In the genomic region with DNA sequence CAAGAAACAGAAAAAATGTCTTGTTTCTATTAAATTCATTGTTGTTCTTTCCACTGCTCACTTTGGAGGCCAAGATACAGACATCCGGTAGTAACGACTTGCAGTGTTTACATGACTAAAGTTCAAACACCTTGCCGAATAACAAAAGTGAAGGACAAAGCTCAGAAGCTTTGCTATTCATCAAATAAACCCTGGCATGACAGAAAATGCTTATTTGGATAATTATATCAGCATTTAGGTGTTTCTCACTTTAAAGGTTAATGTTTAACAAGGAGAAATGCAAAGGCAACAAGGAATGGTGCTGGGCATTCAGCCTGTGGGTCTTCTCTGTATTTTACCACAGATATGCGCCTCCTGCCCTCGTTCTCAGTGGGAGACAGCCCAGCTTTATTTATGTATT, we compare ENCODE assay signal across 1 cellular context.
TF ChIP-seq lines count a peak whose summit lies in the region.

No MANE protein-coding gene starts in this region.

TF ChIP-seq in GM23338, 12 proteins besides CTCF, POLR2A, EP300 and RAD21 (continued from another document):
- TF ChIP-seq, protein P1, sequence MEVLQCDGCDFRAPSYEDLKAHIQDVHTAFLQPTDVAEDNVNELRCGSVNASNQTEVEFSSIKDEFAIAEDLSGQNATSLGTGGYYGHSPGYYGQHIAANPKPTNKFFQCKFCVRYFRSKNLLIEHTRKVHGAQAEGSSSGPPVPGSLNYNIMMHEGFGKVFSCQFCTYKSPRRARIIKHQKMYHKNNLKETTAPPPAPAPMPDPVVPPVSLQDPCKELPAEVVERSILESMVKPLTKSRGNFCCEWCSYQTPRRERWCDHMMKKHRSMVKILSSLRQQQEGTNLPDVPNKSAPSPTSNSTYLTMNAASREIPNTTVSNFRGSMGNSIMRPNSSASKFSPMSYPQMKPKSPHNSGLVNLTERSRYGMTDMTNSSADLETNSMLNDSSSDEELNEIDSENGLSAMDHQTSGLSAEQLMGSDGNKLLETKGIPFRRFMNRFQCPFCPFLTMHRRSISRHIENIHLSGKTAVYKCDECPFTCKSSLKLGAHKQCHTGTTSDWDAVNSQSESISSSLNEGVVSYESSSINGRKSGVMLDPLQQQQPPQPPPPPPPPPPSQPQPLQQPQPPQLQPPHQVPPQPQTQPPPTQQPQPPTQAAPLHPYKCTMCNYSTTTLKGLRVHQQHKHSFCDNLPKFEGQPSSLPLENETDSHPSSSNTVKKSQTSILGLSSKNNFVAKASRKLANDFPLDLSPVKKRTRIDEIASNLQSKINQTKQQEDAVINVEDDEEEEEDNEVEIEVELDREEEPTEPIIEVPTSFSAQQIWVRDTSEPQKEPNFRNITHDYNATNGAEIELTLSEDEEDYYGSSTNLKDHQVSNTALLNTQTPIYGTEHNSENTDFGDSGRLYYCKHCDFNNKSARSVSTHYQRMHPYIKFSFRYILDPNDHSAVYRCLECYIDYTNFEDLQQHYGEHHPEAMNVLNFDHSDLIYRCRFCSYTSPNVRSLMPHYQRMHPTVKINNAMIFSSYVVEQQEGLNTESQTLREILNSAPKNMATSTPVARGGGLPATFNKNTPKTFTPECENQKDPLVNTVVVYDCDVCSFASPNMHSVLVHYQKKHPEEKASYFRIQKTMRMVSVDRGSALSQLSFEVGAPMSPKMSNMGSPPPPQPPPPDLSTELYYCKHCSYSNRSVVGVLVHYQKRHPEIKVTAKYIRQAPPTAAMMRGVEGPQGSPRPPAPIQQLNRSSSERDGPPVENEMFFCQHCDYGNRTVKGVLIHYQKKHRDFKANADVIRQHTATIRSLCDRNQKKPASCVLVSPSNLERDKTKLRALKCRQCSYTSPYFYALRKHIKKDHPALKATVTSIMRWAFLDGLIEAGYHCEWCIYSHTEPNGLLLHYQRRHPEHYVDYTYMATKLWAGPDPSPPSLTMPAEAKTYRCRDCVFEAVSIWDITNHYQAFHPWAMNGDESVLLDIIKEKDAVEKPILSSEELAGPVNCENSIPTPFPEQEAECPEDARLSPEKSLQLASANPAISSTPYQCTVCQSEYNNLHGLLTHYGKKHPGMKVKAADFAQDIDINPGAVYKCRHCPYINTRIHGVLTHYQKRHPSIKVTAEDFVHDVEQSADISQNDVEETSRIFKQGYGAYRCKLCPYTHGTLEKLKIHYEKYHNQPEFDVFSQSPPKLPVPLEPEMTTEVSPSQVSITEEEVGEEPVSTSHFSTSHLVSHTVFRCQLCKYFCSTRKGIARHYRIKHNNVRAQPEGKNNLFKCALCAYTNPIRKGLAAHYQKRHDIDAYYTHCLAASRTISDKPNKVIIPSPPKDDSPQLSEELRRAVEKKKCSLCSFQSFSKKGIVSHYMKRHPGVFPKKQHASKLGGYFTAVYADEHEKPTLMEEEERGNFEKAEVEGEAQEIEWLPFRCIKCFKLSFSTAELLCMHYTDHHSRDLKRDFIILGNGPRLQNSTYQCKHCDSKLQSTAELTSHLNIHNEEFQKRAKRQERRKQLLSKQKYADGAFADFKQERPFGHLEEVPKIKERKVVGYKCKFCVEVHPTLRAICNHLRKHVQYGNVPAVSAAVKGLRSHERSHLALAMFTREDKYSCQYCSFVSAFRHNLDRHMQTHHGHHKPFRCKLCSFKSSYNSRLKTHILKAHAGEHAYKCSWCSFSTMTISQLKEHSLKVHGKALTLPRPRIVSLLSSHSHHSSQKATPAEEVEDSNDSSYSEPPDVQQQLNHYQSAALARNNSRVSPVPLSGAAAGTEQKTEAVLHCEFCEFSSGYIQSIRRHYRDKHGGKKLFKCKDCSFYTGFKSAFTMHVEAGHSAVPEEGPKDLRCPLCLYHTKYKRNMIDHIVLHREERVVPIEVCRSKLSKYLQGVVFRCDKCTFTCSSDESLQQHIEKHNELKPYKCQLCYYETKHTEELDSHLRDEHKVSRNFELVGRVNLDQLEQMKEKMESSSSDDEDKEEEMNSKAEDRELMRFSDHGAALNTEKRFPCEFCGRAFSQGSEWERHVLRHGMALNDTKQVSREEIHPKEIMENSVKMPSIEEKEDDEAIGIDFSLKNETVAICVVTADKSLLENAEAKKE (CRISPR knock-in tag; IDR thresholded peaks at IDR 0.05) = no peak
- no peak for TF ChIP-seq EZH2phosphoT487 (IDR thresholded peaks at IDR 0.05; ENCODE audit: unreplicated experiment)
- no peak for TF ChIP-seq JUNB (IDR thresholded peaks at IDR 0.05; ENCODE audit: unreplicated experiment)
- no peak for TF ChIP-seq ZNF331 (CRISPR knock-in tag; IDR thresholded peaks at IDR 0.05; ENCODE audit: low read depth)
